In genomic region chr17:332558-333322, GRCh38 we compare ENCODE assay signal across 11 cellular contexts. TPM values are rescaled to one million over a fixed set of nuclear protein-coding genes. Genes with fewer than 3 reads are reported as not detected.
DNase-seq lines count a peak whose midpoint lies in the region; ATAC-seq, FAIRE-seq and TF ChIP-seq lines count a peak whose summit lies in the region.
"Had no signal": no experiment of that assay in that cellular context is flagged by ENCODE, and none has a peak within 500 bp of the region (broad histone marks: within the 10 kb centered on the region; RNA-seq: fewer than 3 reads in every experiment).

No MANE protein-coding gene starts in this region.

- peak overlapping the region; percentile 53 for H3K4ac ChIP-seq in trophoblast cell (ENCODE audit: low read depth, low read length)

- H3K9me3 ChIP-seq in astrocyte (ENCODE audit: insufficient read depth, low read depth, low read length), result no peaks in the 10 kb centered on the region
- H3K9me3 ChIP-seq in cardiac muscle cell (ENCODE audit: low read depth), result no peaks in the 10 kb centered on the region
- peaks cover 2% of the 10 kb centered on the region for H3K9me3 ChIP-seq in trophoblast cell (ENCODE audit: insufficient read depth, low read depth, low read length)

- WGBS in trophoblast cell (ENCODE audit: extremely low coverage, insufficient coverage, insufficient read length), result no CpG with 5 or more reads among the region's 34 CpGs

- H2BK5ac ChIP-seq in trophoblast cell (ENCODE audit: low read depth, low read length, poor library complexity), result peak overlapping the region; percentile 64

- H3K14ac ChIP-seq in trophoblast cell (ENCODE audit: low read length), result peak overlapping the region; percentile 68

- no peak overlapping the region for H3K23ac ChIP-seq in trophoblast cell (ENCODE audit: low read length)

- H4K20me1 ChIP-seq in astrocyte (ENCODE audit: insufficient read depth, low read length), result no peaks in the 10 kb centered on the region

- H3K4me3 ChIP-seq in astrocyte (ENCODE audit: insufficient read depth, low read depth, low read length), result no peak overlapping the region
- no peak overlapping the region for H3K4me3 ChIP-seq in cardiac muscle cell
- no peak overlapping the region for H3K4me3 ChIP-seq in trophoblast cell (ENCODE audit: low read depth, low read length)
- H3K4me3 ChIP-seq: neural progenitor cell had no signal

- H2BK120ac ChIP-seq in trophoblast cell (ENCODE audit: insufficient read depth, low read length, poor library complexity), result peak overlapping the region; percentile 52

- H3K27ac ChIP-seq in astrocyte (ENCODE audit: low read depth, low read length) (no peak overlapping the region), cardiac muscle cell (peak overlapping the region; percentile 67), trophoblast cell (ENCODE audit: low read depth, low read length) (peak overlapping the region; percentile 86)
- H3K27ac ChIP-seq: neural progenitor cell had no signal

- H3K4me1 ChIP-seq in astrocyte (ENCODE audit: insufficient read depth, low read length) (no peaks in the 10 kb centered on the region), cardiac muscle cell (ENCODE audit: low read depth) (peaks cover 46% of the 10 kb centered on the region), trophoblast cell (ENCODE audit: control insufficient read depth in 1 of 2, insufficient read depth in 2 of 2, low read length in 2 of 2) (peaks cover 18 to 21% of the 10 kb centered on the region in 2 experiments)

- peak overlapping the region; percentile 82 for H4K91ac ChIP-seq in trophoblast cell (ENCODE audit: low read depth, low read length)

- ATAC-seq in activated T-helper 17 cell treated with anti-CD3 and anti-CD28 coated beads, Interleukin-2, amount 50 U/mL, for 72 hours (replicated peaks), result no peak
- no peak for ATAC-seq in HG02763 (IDR thresholded peaks at IDR 0.05; ENCODE audit: unreplicated experiment)
- ATAC-seq: HCT116, T-helper 17 cell had no signal

- H3K36me3 ChIP-seq in astrocyte (ENCODE audit: insufficient read depth, low read length) (no peaks in the 10 kb centered on the region), cardiac muscle cell (no peaks in the 10 kb centered on the region), trophoblast cell (ENCODE audit: control insufficient read depth in 1 of 2, insufficient read depth in 2 of 2, low read length in 2 of 2) (no peaks in the 10 kb centered on the region)
- H3K36me3 ChIP-seq: neural progenitor cell had no signal

- H3K9me3 Mint-ChIP-seq in astrocyte (ENCODE audit: unreplicated experiment), result no peaks in the 10 kb centered on the region
- H3K9me3 Mint-ChIP-seq in activated T-helper 17 cell treated with anti-CD3 and anti-CD28 coated beads, Interleukin-2, amount 50 U/mL, for 72 hours, result no peaks in the 10 kb centered on the region

- H3K4me2 ChIP-seq in astrocyte (ENCODE audit: low read length) (no peak overlapping the region), trophoblast cell (ENCODE audit: low read length) (peak overlapping the region; percentile 37)
- H3K4me2 ChIP-seq: neural progenitor cell had no signal

- peak overlapping the region; percentile 64 for H4K12ac ChIP-seq in trophoblast cell (ENCODE audit: low read depth, low read length)

- H3K27me3 Mint-ChIP-seq in astrocyte (ENCODE audit: low read depth, unreplicated experiment), result peaks cover 35% of the 10 kb centered on the region
- H3K27me3 Mint-ChIP-seq in activated T-helper 17 cell treated with anti-CD3 and anti-CD28 coated beads, Interleukin-2, amount 50 U/mL, for 72 hours, result peaks cover 4% of the 10 kb centered on the region

- H3K27ac Mint-ChIP-seq in astrocyte (ENCODE audit: unreplicated experiment), result peak overlapping the region; percentile 82
- no peak overlapping the region for H3K27ac Mint-ChIP-seq in activated T-helper 17 cell treated with anti-CD3 and anti-CD28 coated beads, Interleukin-2, amount 50 U/mL, for 72 hours
- H3K27ac Mint-ChIP-seq: T-helper 17 cell had no signal

- H3K4me3 Mint-ChIP-seq in astrocyte (ENCODE audit: unreplicated experiment), result peak overlapping the region; percentile 40
- H3K4me3 Mint-ChIP-seq in activated T-helper 17 cell treated with anti-CD3 and anti-CD28 coated beads, Interleukin-2, amount 50 U/mL, for 72 hours, result no peak overlapping the region

- H3K36me3 Mint-ChIP-seq in astrocyte (ENCODE audit: low read depth, unreplicated experiment), result no peaks in the 10 kb centered on the region
- no peaks in the 10 kb centered on the region for H3K36me3 Mint-ChIP-seq in activated T-helper 17 cell treated with anti-CD3 and anti-CD28 coated beads, Interleukin-2, amount 50 U/mL, for 72 hours (ENCODE audit: low read depth)
- H3K36me3 Mint-ChIP-seq: neural progenitor cell had no signal

- H4K8ac ChIP-seq in trophoblast cell (ENCODE audit: low read depth, low read length), result peak overlapping the region; percentile 89

- H3K79me2 ChIP-seq in astrocyte (ENCODE audit: insufficient read depth, low read length) (no peaks in the 10 kb centered on the region), trophoblast cell (ENCODE audit: control insufficient read depth, insufficient read depth, low read length, poor library complexity) (peaks cover 2% of the 10 kb centered on the region)

- H3K79me1 ChIP-seq in trophoblast cell (ENCODE audit: low read length), result peaks cover 15% of the 10 kb centered on the region

- H3K4me1 Mint-ChIP-seq in astrocyte (ENCODE audit: low read depth, unreplicated experiment), result peaks cover 23% of the 10 kb centered on the region
- no peaks in the 10 kb centered on the region for H3K4me1 Mint-ChIP-seq in activated T-helper 17 cell treated with anti-CD3 and anti-CD28 coated beads, Interleukin-2, amount 50 U/mL, for 72 hours

- H2AK5ac ChIP-seq in trophoblast cell (ENCODE audit: low read length), result no peak overlapping the region

- peaks cover 25% of the 10 kb centered on the region for H3K27me3 ChIP-seq in astrocyte (ENCODE audit: insufficient read depth, low read length)
- no peaks in the 10 kb centered on the region for H3K27me3 ChIP-seq in cardiac muscle cell
- no peaks in the 10 kb centered on the region for H3K27me3 ChIP-seq in trophoblast cell (ENCODE audit: insufficient read depth, low read length)

- H2AFZ ChIP-seq in astrocyte (ENCODE audit: low read depth, low read length), result no peak overlapping the region
- H2AFZ ChIP-seq in trophoblast cell (ENCODE audit: insufficient read depth, low read length, poor library complexity), result no peak overlapping the region

- H3K9ac ChIP-seq in astrocyte (ENCODE audit: low read length), result no peak overlapping the region
- no peak overlapping the region for H3K9ac ChIP-seq in trophoblast cell (ENCODE audit: low read length)
- H3K9ac ChIP-seq: neural progenitor cell had no signal

- no peak for FAIRE-seq in astrocyte (lab: Jason Lieb, UNC)

- H2BK12ac ChIP-seq in trophoblast cell (ENCODE audit: low read length), result peak overlapping the region; percentile 67

- DNase-seq in AG20443 (ENCODE audit: low spot score) (peak; percentile 69), astrocyte (ENCODE audit: low read depth) (peak; percentile 52), cardiac muscle cell (ENCODE audit: low read depth in 1 of 2, low spot score in 1 of 2) (peak in 1 of 2 donors; percentile 56), trophoblast cell (no peak), RPMI8226 (no peak), mesenteric fat pad (ENCODE audit: low spot score) (no peak)
- DNase-seq: T-helper 17 cell had no signal

- no peak overlapping the region for H3K18ac ChIP-seq in trophoblast cell (ENCODE audit: low read length)

- no peak for TF ChIP-seq CTCF in astrocyte (IDR thresholded peaks at IDR 0.05; ENCODE audit: insufficient read depth, low read depth, low read length)
- TF ChIP-seq CTCF in cardiac muscle cell (IDR thresholded peaks at IDR 0.05; ENCODE audit: low read depth, low read length), result no peak

RNA-seq across cellular contexts. Expression of gene RPH3AL, which starts 19.9 kb away (rescaled TPM):
- total RNA-seq in astrocyte (3.1 and 3.7 TPM in 2 replicates), cardiac muscle cell (24.0 and 39.0 TPM in 2 replicates), mesenteric fat pad (31.5 TPM)
- 13.8 and 22.0 TPM in 2 replicates for polyA plus RNA-seq in cardiac muscle cell
- polyA plus RNA-seq in trophoblast cell (2013), result 1.7 and 1.8 TPM in 2 replicates
- 1 to 10 TPM; 1.9 to 2.5 TPM for total RNA-seq in activated T-helper 17 cell treated with anti-CD3 and anti-CD28 coated beads, Interleukin-2, amount 50 U/mL, for 72 hours

Comparison
In these comparisons a context has a peak if more than half of its experiments do, and no peak if none do; other contexts are left out.
1. DNase-seq: peak in AG20443 (single experiment) and astrocyte (single experiment); none in trophoblast cell (0 of 2), RPMI8226 (single experiment) and mesenteric fat pad (single experiment).